11 cellular contexts compared by ENCODE assay signal in the genomic region with DNA sequence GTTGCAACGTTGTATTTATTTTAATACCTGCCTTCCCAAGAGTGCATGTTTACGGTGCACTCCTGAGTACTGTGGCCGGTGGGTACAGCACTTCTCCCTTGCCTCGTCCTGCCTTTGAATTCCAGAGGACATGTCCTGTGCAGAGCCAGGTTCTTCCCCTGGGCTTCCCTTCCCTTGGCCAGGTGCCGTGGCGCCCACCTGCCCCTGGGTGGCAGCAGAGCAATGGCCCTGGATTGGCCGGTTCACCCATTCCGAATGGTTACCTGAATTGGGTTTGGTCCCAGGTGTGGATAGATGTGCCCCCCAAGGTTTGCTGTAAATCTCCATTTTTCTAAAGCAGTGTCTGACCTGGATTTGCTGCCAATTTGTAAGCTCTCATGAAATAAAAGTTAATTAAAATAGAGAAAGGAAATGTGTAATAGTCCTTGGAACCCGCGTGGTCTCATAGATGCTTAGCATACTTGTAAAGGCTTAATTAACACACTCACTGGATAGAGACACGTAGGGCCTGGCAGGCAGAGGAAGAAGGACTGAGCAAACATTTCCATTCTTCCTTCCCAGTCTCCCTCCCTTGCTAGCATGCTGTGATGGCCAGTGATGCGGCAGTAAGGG. TPM values are rescaled to one million over a fixed set of nuclear protein-coding genes. Genes with fewer than 3 reads are reported as not detected.
DNase-seq lines count a peak whose midpoint lies in the region; ATAC-seq and TF ChIP-seq lines count a peak whose summit lies in the region.
"Had no signal": no experiment of that assay in that cellular context is flagged by ENCODE, and none has a peak within 500 bp of the region (broad histone marks: within the 10 kb centered on the region; RNA-seq: fewer than 3 reads in every experiment).

No MANE protein-coding gene starts in this region.

- no peak overlapping the region for H3K4me3 ChIP-seq in parathyroid adenoma (ENCODE audit: low read depth, low read length)
- H3K4me3 ChIP-seq: MG63, skin epidermis had no signal

- no peak overlapping the region for H3K9ac ChIP-seq in parathyroid adenoma

- H2AFZ ChIP-seq in parathyroid adenoma: no peak overlapping the region

- H3K9me3 ChIP-seq in parathyroid adenoma (ENCODE audit: control insufficient read depth, low read length): no peaks in the 10 kb centered on the region
- H3K9me3 ChIP-seq: MG63 had no signal

- DNase-seq in NCI-H146 (lab: John Stamatoyannopoulos, UW) (peak; percentile 32), NCI-H146 treated with DMSO at 0.1 percent for 48 hours (lab: John Stamatoyannopoulos, UW; ENCODE audit: unreplicated experiment) (no peak), M059J (ENCODE audit: low read depth) (peak; percentile 9), dermis blood vessel endothelial cell (peak; percentile 20), hepatic stellate cell (ENCODE audit: low spot score) (no peak), putamen (ENCODE audit: low spot score) (no peak)
- DNase-seq: CD4-positive, alpha-beta memory T cell; MG63 had no signal

- no peak overlapping the region for H3K27ac ChIP-seq in parathyroid adenoma
- H3K27ac ChIP-seq: skin epidermis had no signal

- no peak for ATAC-seq in HG02973 (IDR thresholded peaks at IDR 0.05; ENCODE audit: unreplicated experiment)

- TF ChIP-seq CTCF in parathyroid adenoma (IDR thresholded peaks at IDR 0.05): peak; percentile 68

- no peak overlapping the region for H3K4me2 ChIP-seq in parathyroid adenoma (ENCODE audit: low read length)

- H3K27me3 ChIP-seq in parathyroid adenoma (ENCODE audit: control insufficient read depth, insufficient read depth, low read length): no peaks in the 10 kb centered on the region
- H3K27me3 ChIP-seq: MG63 had no signal

- H3K36me3 ChIP-seq in parathyroid adenoma (ENCODE audit: control insufficient read depth, insufficient read depth, low read length): no peaks in the 10 kb centered on the region
- H3K36me3 ChIP-seq: MG63 had no signal

- H3K79me2 ChIP-seq in parathyroid adenoma: no peaks in the 10 kb centered on the region

- no peaks in the 10 kb centered on the region for H3K4me1 ChIP-seq in parathyroid adenoma

RNA-seq across cellular contexts. Expression of gene DTD1, which starts 40.6 kb away (rescaled TPM):
- total RNA-seq in M059J (2014; rRNA removed; shearing (Covaris generic)): 94.2 and 102 TPM in 2 replicates
- total RNA-seq in dermis blood vessel endothelial cell: 54.5 and 64.6 TPM in 2 replicates

Comparison
In these comparisons a context has a peak if more than half of its experiments do, and no peak if none do; other contexts are left out.
1. DNase-seq: peak in NCI-H146 (single experiment), M059J (single experiment) and dermis blood vessel endothelial cell (single experiment); none in NCI-H146 treated with DMSO at 0.1 percent for 48 hours (single experiment), hepatic stellate cell (single experiment) and putamen (single experiment).